In genomic region chr18:66150650-66151049, GRCh38 we compare ENCODE assay signal across 16 cellular contexts.
DNase-seq lines count a peak whose midpoint lies in the region; ATAC-seq and TF ChIP-seq lines count a peak whose summit lies in the region.
"Had no signal": no experiment of that assay in that cellular context is flagged by ENCODE, and none has a peak within 500 bp of the region (broad histone marks: within the 10 kb centered on the region; RNA-seq: fewer than 3 reads in every experiment).

No MANE protein-coding gene starts in this region.

- H3K79me2 ChIP-seq in MM.1S (ENCODE audit: low read length) = no peaks in the 10 kb centered on the region

- no peak overlapping the region for H3K27ac ChIP-seq in MM.1S (ENCODE audit: low read length)

- no peaks in the 10 kb centered on the region for H3K27me3 ChIP-seq in MM.1S (replicated peaks; ENCODE audit: insufficient read depth, low read length)

- no peak overlapping the region for H3K27ac Mint-ChIP-seq in naive thymus-derived CD8-positive, alpha-beta T cell
- no peak overlapping the region for H3K27ac Mint-ChIP-seq in T-cell
- H3K27ac Mint-ChIP-seq: B cell; CD4-positive, alpha-beta T cell; HFFc6 had no signal

- no peaks in the 10 kb centered on the region for H3K9me3 ChIP-seq in MM.1S (replicated peaks; ENCODE audit: insufficient read depth, low read length)

- no peak overlapping the region for H2AFZ ChIP-seq in MM.1S (ENCODE audit: low read length)

- no peak for TF ChIP-seq CTCF in MM.1S (IDR thresholded peaks at IDR 0.05; ENCODE audit: low read length)

- DNase-seq in MM.1S = peak; percentile 71
- DNase-seq in naive thymus-derived CD8-positive, alpha-beta T cell = no peak
- no peak for DNase-seq in T-cell
- DNase-seq: C1 segment of cervical spinal cord; Calu3; CD4-positive, alpha-beta T cell; DMS 273 treated with DMSO at 0.1 percent for 48 hours; HCEC 1CT; HFFc6; IMR-90; KBM-7 had no signal

- no peaks in the 10 kb centered on the region for H3F3A ChIP-seq in MM.1S (ENCODE audit: insufficient read depth, low read length)

- no peaks in the 10 kb centered on the region for H4K20me1 ChIP-seq in MM.1S (ENCODE audit: insufficient read depth, low read length)

- H3K4me3 ChIP-seq in MM.1S (ENCODE audit: low read length) = no peak overlapping the region

- H3K4me1 Mint-ChIP-seq in naive thymus-derived CD8-positive, alpha-beta T cell = no peaks in the 10 kb centered on the region
- H3K4me1 Mint-ChIP-seq in T-cell = no peaks in the 10 kb centered on the region
- H3K4me1 Mint-ChIP-seq: B cell had no signal

- H3K27me3 Mint-ChIP-seq in naive thymus-derived CD8-positive, alpha-beta T cell = no peaks in the 10 kb centered on the region
- H3K27me3 Mint-ChIP-seq in T-cell = no peaks in the 10 kb centered on the region
- H3K27me3 Mint-ChIP-seq: B cell; CD4-positive, alpha-beta T cell had no signal

- H3K4me2 ChIP-seq in MM.1S (ENCODE audit: low read depth, low read length) = no peak overlapping the region

- H3K36me3 ChIP-seq in MM.1S (replicated peaks; ENCODE audit: insufficient read depth, low read length) = no peaks in the 10 kb centered on the region

- ATAC-seq in GM18867 (IDR thresholded peaks at IDR 0.05; ENCODE audit: unreplicated experiment) = peak; percentile 41
- ATAC-seq in HG02981 (IDR thresholded peaks at IDR 0.05; ENCODE audit: unreplicated experiment) = peak; percentile 67
- ATAC-seq in GM21825 (IDR thresholded peaks at IDR 0.05; ENCODE audit: unreplicated experiment) = no peak
- ATAC-seq in naive thymus-derived CD8-positive, alpha-beta T cell = no peak
- no peak for ATAC-seq in HG03378 (IDR thresholded peaks at IDR 0.05; ENCODE audit: unreplicated experiment)
- no peak for ATAC-seq in T-cell (replicated peaks in 1 of 4)

- peaks cover 0 to 14% (median 0%) of the 10 kb centered on the region in 9 donors for H3K9me3 Mint-ChIP-seq in naive thymus-derived CD8-positive, alpha-beta T cell
- peaks cover 0 to 25% (median 5%) of the 10 kb centered on the region in 3 donors for H3K9me3 Mint-ChIP-seq in T-cell

- H3K36me3 Mint-ChIP-seq in naive thymus-derived CD8-positive, alpha-beta T cell = no peaks in the 10 kb centered on the region
- no peaks in the 10 kb centered on the region for H3K36me3 Mint-ChIP-seq in T-cell

- no peak overlapping the region for H3K9ac ChIP-seq in MM.1S (ENCODE audit: low read length)

- CTCF ChIA-PET in T-cell (lab: Charles Lee) = no interaction called here

- no peaks in the 10 kb centered on the region for H3K4me1 ChIP-seq in MM.1S (ENCODE audit: low read length)

- POLR2A ChIA-PET in naive thymus-derived CD8-positive, alpha-beta T cell (lab: Charles Lee) = no interaction called here
- POLR2A ChIA-PET in T-cell (lab: Charles Lee) = no interaction called here

- no peaks in the 10 kb centered on the region for H3K9me2 ChIP-seq in MM.1S (replicated peaks; ENCODE audit: insufficient read depth, low read length)

- H3K4me3 Mint-ChIP-seq in naive thymus-derived CD8-positive, alpha-beta T cell = no peak overlapping the region
- no peak overlapping the region for H3K4me3 Mint-ChIP-seq in T-cell
- H3K4me3 Mint-ChIP-seq: B cell; CD4-positive, alpha-beta T cell; HFFc6 had no signal

Comparison
In these comparisons a context has a peak if more than half of its experiments do, and no peak if none do; other contexts are left out.
1. ATAC-seq: peak in GM18867 (single experiment) and HG02981 (single experiment); none in GM21825 (single experiment), naive thymus-derived CD8-positive, alpha-beta T cell (0 of 2), HG03378 (single experiment) and T-cell (0 of 4).